In the genomic region with DNA sequence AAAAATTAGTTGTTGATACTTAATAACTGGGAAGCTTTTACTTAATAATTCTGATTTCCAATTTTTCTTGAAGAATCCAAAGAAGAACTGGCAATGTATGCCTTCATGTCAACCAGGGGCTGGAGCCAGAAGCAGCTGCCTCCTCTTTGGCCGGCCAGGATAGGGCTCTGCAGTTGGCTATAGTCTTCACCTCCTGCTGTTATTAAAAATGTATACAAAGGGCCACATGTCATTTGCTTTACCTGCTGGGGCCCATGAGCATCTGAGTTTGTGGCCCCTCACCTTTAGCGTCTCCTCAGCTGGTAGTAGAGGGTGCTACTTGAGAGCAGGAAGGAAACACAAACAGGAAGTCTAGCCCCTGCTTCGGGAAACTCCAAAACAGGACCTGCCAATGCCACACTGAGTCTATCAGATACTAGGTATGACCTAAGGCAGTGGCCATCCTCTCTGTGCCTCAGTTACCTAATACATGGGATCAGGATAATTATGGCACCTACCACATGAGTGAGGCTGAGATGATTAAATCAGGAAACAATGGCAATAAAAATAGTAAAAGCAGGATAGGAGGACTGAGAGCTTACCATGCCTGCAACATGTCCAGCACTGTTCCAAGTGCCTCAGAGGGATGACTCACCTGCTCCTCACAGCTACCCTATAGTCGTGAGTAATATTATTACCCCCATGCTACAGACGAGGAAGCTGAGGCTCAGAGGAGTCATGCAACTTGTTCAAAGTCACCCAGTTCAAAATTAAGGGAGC, we compare ENCODE assay signal across 8 cellular contexts. TPM values are rescaled to one million over a fixed set of nuclear protein-coding genes. Genes with fewer than 3 reads are reported as not detected.
DNase-seq lines count a peak whose midpoint lies in the region; ATAC-seq, FAIRE-seq and TF ChIP-seq lines count a peak whose summit lies in the region.

No MANE protein-coding gene starts in this region.

- H3K9me3 ChIP-seq in astrocyte (ENCODE audit: insufficient read depth, low read depth, low read length), result no peaks in the 10 kb centered on the region
- no peaks in the 10 kb centered on the region for H3K9me3 ChIP-seq in naive thymus-derived CD4-positive, alpha-beta T cell (ENCODE audit: control insufficient read depth in 2 of 3, low read length in 3 of 3)

- H3K27ac Mint-ChIP-seq in astrocyte (ENCODE audit: unreplicated experiment), result no peak overlapping the region
- peak overlapping the region; percentile 79 to 96 (median 87) for H3K27ac Mint-ChIP-seq in naive thymus-derived CD4-positive, alpha-beta T cell

- H3K4me3 ChIP-seq in astrocyte (ENCODE audit: insufficient read depth, low read depth, low read length), result no peak overlapping the region
- peak overlapping the region; percentile 12 for H3K4me3 ChIP-seq in naive thymus-derived CD4-positive, alpha-beta T cell (ENCODE audit: low read length)

- no peaks in the 10 kb centered on the region for H3K9me3 Mint-ChIP-seq in astrocyte (ENCODE audit: unreplicated experiment)
- H3K9me3 Mint-ChIP-seq in naive thymus-derived CD4-positive, alpha-beta T cell, result no peaks in the 10 kb centered on the region

- no peaks in the 10 kb centered on the region for H3K79me2 ChIP-seq in astrocyte (ENCODE audit: insufficient read depth, low read length)

- H3K4me1 Mint-ChIP-seq in astrocyte (ENCODE audit: low read depth, unreplicated experiment), result no peaks in the 10 kb centered on the region
- peaks cover 22 to 60% (median 57%) of the 10 kb centered on the region in 7 donors for H3K4me1 Mint-ChIP-seq in naive thymus-derived CD4-positive, alpha-beta T cell

- peaks cover 5% of the 10 kb centered on the region for H3K4me1 ChIP-seq in astrocyte (ENCODE audit: insufficient read depth, low read length)
- H3K4me1 ChIP-seq in naive thymus-derived CD4-positive, alpha-beta T cell (ENCODE audit: control insufficient read depth in 2 of 2, insufficient read depth in 2 of 2, low read length in 2 of 2), result peaks cover 14 to 20% of the 10 kb centered on the region in 2 donors

- peaks cover 4% of the 10 kb centered on the region for H3K27me3 Mint-ChIP-seq in astrocyte (ENCODE audit: low read depth, unreplicated experiment)
- no peaks in the 10 kb centered on the region for H3K27me3 Mint-ChIP-seq in naive thymus-derived CD4-positive, alpha-beta T cell

- POLR2A ChIA-PET in naive thymus-derived CD4-positive, alpha-beta T cell (lab: Charles Lee), result interaction anchor here (0.9 to 6.0 kb wide), 6 partner anchors 10 to 87 kb away, joined by 3 to 44 read pairs (median 6); partner anchors contain the start of genes CCDC69 and GM2A

- H3K4me2 ChIP-seq in astrocyte (ENCODE audit: low read length), result peak overlapping the region; percentile 32

- H2AFZ ChIP-seq in astrocyte (ENCODE audit: low read depth, low read length), result peak overlapping the region; percentile 48

- H4K20me1 ChIP-seq in astrocyte (ENCODE audit: insufficient read depth, low read length), result no peaks in the 10 kb centered on the region

- no peak overlapping the region for H3K4me3 Mint-ChIP-seq in astrocyte (ENCODE audit: unreplicated experiment)
- H3K4me3 Mint-ChIP-seq in naive thymus-derived CD4-positive, alpha-beta T cell, result peak overlapping the region in 9 of 10 donors; percentile 1 to 73 (median 55)

- no peak for FAIRE-seq in astrocyte (lab: Jason Lieb, UNC)

- no peak overlapping the region for H3K9ac ChIP-seq in astrocyte (ENCODE audit: low read length)

- H3K27ac ChIP-seq in astrocyte (ENCODE audit: low read depth, low read length), result no peak overlapping the region
- H3K27ac ChIP-seq in naive thymus-derived CD4-positive, alpha-beta T cell (ENCODE audit: low read depth, low read length), result peak overlapping the region; percentile 60

- intact Hi-C loops in naive thymus-derived CD4-positive, alpha-beta T cell (cut with micrococcal nuclease), result loop anchor here in 1 of 2 donors (1.0 kb wide), 1 partner anchor 10 kb away; no protein-coding TSS in a partner anchor

- peaks cover 5% of the 10 kb centered on the region for H3K27me3 ChIP-seq in astrocyte (ENCODE audit: insufficient read depth, low read length)
- H3K27me3 ChIP-seq in naive thymus-derived CD4-positive, alpha-beta T cell (ENCODE audit: control insufficient read depth in 2 of 2, insufficient read depth in 2 of 2, low read length in 2 of 2), result no peaks in the 10 kb centered on the region

- H3K36me3 ChIP-seq in astrocyte (ENCODE audit: insufficient read depth, low read length), result no peaks in the 10 kb centered on the region
- peaks cover 0 to 56% (median 12%) of the 10 kb centered on the region in 3 experiments for H3K36me3 ChIP-seq in naive thymus-derived CD4-positive, alpha-beta T cell (ENCODE audit: control insufficient read depth in 2 of 3, insufficient read depth in 3 of 3, low read length in 3 of 3)

- DNase-seq in Daoy (ENCODE audit: low read depth) (peak; percentile 93), NCI-H226 (peak; percentile 80), astrocyte (ENCODE audit: low read depth) (peak; percentile 62), iPS-NIHi11 (ENCODE audit: low spot score) (no peak), DMS153 (lab: John Stamatoyannopoulos, UW) (no peak)
- no peak for DNase-seq in naive thymus-derived CD4-positive, alpha-beta T cell
- DNase-seq in central memory CD4-positive, alpha-beta T cell, result no peak

- TF ChIP-seq CTCF in astrocyte (IDR thresholded peaks at IDR 0.05; ENCODE audit: insufficient read depth, low read depth, low read length), result no peak

- no peaks in the 10 kb centered on the region for H3K36me3 Mint-ChIP-seq in astrocyte (ENCODE audit: low read depth, unreplicated experiment)
- H3K36me3 Mint-ChIP-seq in naive thymus-derived CD4-positive, alpha-beta T cell, result peaks cover 7 to 49% (median 30%) of the 10 kb centered on the region in 5 donors

- ATAC-seq in naive thymus-derived CD4-positive, alpha-beta T cell, result peak; percentile 83
- no peak for ATAC-seq in GM19035 (IDR thresholded peaks at IDR 0.05; ENCODE audit: unreplicated experiment)

- CTCF ChIA-PET in naive thymus-derived CD4-positive, alpha-beta T cell (lab: Charles Lee), result interaction anchor here (0.6 to 1.3 kb wide), 3 partner anchors 10 to 844 kb away, joined by 3 to 4 read pairs (median 4); no protein-coding TSS in a partner anchor

RNA-seq across cellular contexts. Expression of gene CCDC69, which starts 21.3 kb away (rescaled TPM):
- total RNA-seq in Daoy (2014; rRNA removed; shearing (Covaris generic)), result 0.60 and 0.74 TPM in 2 replicates
- 2.0 and 4.1 TPM in 2 replicates for total RNA-seq in astrocyte
- total RNA-seq in naive thymus-derived CD4-positive, alpha-beta T cell, result 100 to 1,000 TPM in 1 of 5 experiments, 10 to 100 TPM in 4; 63.6 to 104 (median 94.1) TPM
- polyA plus RNA-seq in naive thymus-derived CD4-positive, alpha-beta T cell, result 100 to 1,000 TPM in 1 of 2 donors, 10 to 100 TPM in 1; 70.4 to 112 TPM

RNA-seq across cellular contexts. Expression of gene ANXA6, which starts 45.0 kb away (rescaled TPM):
- 178 and 190 TPM in 2 replicates for total RNA-seq in Daoy (2014; rRNA removed; shearing (Covaris generic))
- 320 and 349 TPM in 2 replicates for total RNA-seq in astrocyte
- 100 to 1,000 TPM; 212 to 512 (median 272) TPM for total RNA-seq in naive thymus-derived CD4-positive, alpha-beta T cell
- polyA plus RNA-seq in naive thymus-derived CD4-positive, alpha-beta T cell, result 100 to 1,000 TPM; 272 to 295 TPM

RNA-seq across cellular contexts. Expression of gene GM2A, which starts 50.4 kb away (rescaled TPM):
- total RNA-seq in Daoy (2014; rRNA removed; shearing (Covaris generic)), result 8.8 and 10.9 TPM in 2 replicates
- 19.5 and 23.4 TPM in 2 replicates for total RNA-seq in astrocyte
- total RNA-seq in naive thymus-derived CD4-positive, alpha-beta T cell, result 10 to 100 TPM; 11.1 to 45.6 (median 16.9) TPM
- 1 to 10 TPM; 5.0 to 5.4 TPM for polyA plus RNA-seq in naive thymus-derived CD4-positive, alpha-beta T cell

Comparison
In these comparisons a context has a peak if more than half of its experiments do, and no peak if none do; other contexts are left out.
1. DNase-seq: peak in Daoy (single experiment), NCI-H226 (single experiment) and astrocyte (single experiment); none in naive thymus-derived CD4-positive, alpha-beta T cell (0 of 9), iPS-NIHi11 (single experiment), central memory CD4-positive, alpha-beta T cell (single experiment) and DMS153 (single experiment).
2. RNA of gene CCDC69, which starts 21.3 kb away (total RNA-seq): 63.6 to 104 TPM in naive thymus-derived CD4-positive, alpha-beta T cell; 2.0 to 4.1 TPM in astrocyte and 0.60 to 0.74 TPM in Daoy; every median in the first group is over 10 times any median in the second.